25 cellular contexts compared by ENCODE assay signal in genomic region chr6:90432937-90433336, GRCh38.
"Had no signal": no experiment of that assay in that cellular context is flagged by ENCODE, and none has a peak within 500 bp of the region (broad histone marks: within the 10 kb centered on the region; RNA-seq: fewer than 3 reads in every experiment).

No MANE protein-coding gene starts in this region.

- H3K36me3 ChIP-seq: SJSA1 had no signal

- DNase-seq: Karpas-422; KG1; MV-4-11; NCI-H1048; NCI-H1105; NCI-H1417; NCI-H1436 treated with DMSO at 0.1 percent for 48 hours; NCI-H1694; NCI-H187 treated with DMSO at 0.1 percent for 48 hours; NCI-H2029 treated with DMSO at 0.1 percent for 48 hours; NCI-H2171 treated with DMSO at 0.1 percent for 48 hours; NCI-H345; NCI-H446 treated with DMSO at 0.1 percent for 48 hours; NCI-H524; NCI-H69; NCI-H774; NK-92 treated with Interleukin-12 subunit alpha and Interleukin-12 subunit beta, amount 100 ng/mL, for 24 hours; Right ventricle myocardium superior; RPMI8226; SIG-M5; T-helper 2 cell had no signal

- H3K27ac ChIP-seq: HL-60, SJSA1, SK-N-MC had no signal

- FAIRE-seq: RCC 7860 had no signal

- H3K4me3 ChIP-seq: SJSA1, SK-N-MC had no signal

- H3K4me1 ChIP-seq: SJSA1 had no signal
